Comparison of ENCODE assay signal across 10 cellular contexts in genomic region chr18:37335337-37335736, GRCh38.
DNase-seq lines count a peak whose midpoint lies in the region; ATAC-seq, FAIRE-seq and TF ChIP-seq lines count a peak whose summit lies in the region.
"Had no signal": no experiment of that assay in that cellular context is flagged by ENCODE, and none has a peak within 500 bp of the region (broad histone marks: within the 10 kb centered on the region; RNA-seq: fewer than 3 reads in every experiment).

No MANE protein-coding gene starts in this region.

- no peaks in the 10 kb centered on the region for H3K9me3 Mint-ChIP-seq in neural crest cell

- peaks cover 20% of the 10 kb centered on the region for H3K4me1 Mint-ChIP-seq in neural crest cell

- TF ChIP-seq CTCF in D721Med (IDR thresholded peaks at IDR 0.05; ENCODE audit: insufficient read depth, missing control alignments): peak; percentile 30
- peak; percentile 46 for TF ChIP-seq CTCF in neural crest cell (conservative IDR thresholded peaks at IDR 0.05)

- no peaks in the 10 kb centered on the region for H3K36me3 Mint-ChIP-seq in neural crest cell (ENCODE audit: low read depth)

- H3K27ac Mint-ChIP-seq in neural crest cell (ENCODE audit: unreplicated experiment): no peak overlapping the region

- ATAC-seq in HG02870 (IDR thresholded peaks at IDR 0.05; ENCODE audit: unreplicated experiment) (no peak), HG02840 (IDR thresholded peaks at IDR 0.05; ENCODE audit: low FRiP score, unreplicated experiment) (no peak)

- peaks cover 5% of the 10 kb centered on the region for H3K27me3 Mint-ChIP-seq in neural crest cell (ENCODE audit: low read depth)

- no peak overlapping the region for H3K4me3 Mint-ChIP-seq in neural crest cell

- DNase-seq in D721Med (ENCODE audit: insufficient read length, low spot score) (peak; percentile 81), M059J (ENCODE audit: low read depth) (peak; percentile 45), epithelial cell of prostate (ENCODE audit: low read depth, low spot score) (peak; percentile 1), neural crest cell (ENCODE audit: low read depth, low spot score) (peak; percentile 6), SHP77 treated with DMSO at 0.1 percent for 48 hours (lab: John Stamatoyannopoulos, UW) (no peak)
- no peak for DNase-seq in activated CD8-positive, alpha-beta memory T cell treated with anti-CD3 and anti-CD28 coated beads, Interleukin-2, amount 50 U/mL, for 48 hours
- DNase-seq: uterus had no signal

- FAIRE-seq in D721Med (lab: Jason Lieb, UNC): no peak
- FAIRE-seq: G401.6 had no signal

- H3K27ac ChIP-seq in epithelial cell of prostate: no peak overlapping the region
- H3K27ac ChIP-seq: uterus had no signal

Comparison
In these comparisons a context has a peak if more than half of its experiments do, and no peak if none do; other contexts are left out.
1. DNase-seq: peak in D721Med (single experiment), M059J (single experiment), epithelial cell of prostate (single experiment) and neural crest cell (single experiment); none in activated CD8-positive, alpha-beta memory T cell treated with anti-CD3 and anti-CD28 coated beads, Interleukin-2, amount 50 U/mL, for 48 hours (single experiment) and SHP77 treated with DMSO at 0.1 percent for 48 hours (single experiment).